In genomic region chr2:10954856-10955818, GRCh38 we compare ENCODE assay signal across 1 cellular context.
TF ChIP-seq lines count a peak whose summit lies in the region.

No MANE protein-coding gene starts in this region.

TF ChIP-seq in IMR-90, 13 proteins besides CTCF, POLR2A, EP300 and RAD21 (continued from another document):
- TF ChIP-seq CHD1 (IDR thresholded peaks at IDR 0.05; ENCODE audit: low read depth, low read length) = no peak
- TF ChIP-seq BHLHE40 (IDR thresholded peaks at IDR 0.05; ENCODE audit: low read depth, low read length) = no peak
- no peak for TF ChIP-seq CEBPB (IDR thresholded peaks at IDR 0.05; ENCODE audit: low read depth, low read length)
- TF ChIP-seq RCOR1 (IDR thresholded peaks at IDR 0.05; ENCODE audit: insufficient replicate concordance, low read length) = no peak
- TF ChIP-seq, protein P1, sequence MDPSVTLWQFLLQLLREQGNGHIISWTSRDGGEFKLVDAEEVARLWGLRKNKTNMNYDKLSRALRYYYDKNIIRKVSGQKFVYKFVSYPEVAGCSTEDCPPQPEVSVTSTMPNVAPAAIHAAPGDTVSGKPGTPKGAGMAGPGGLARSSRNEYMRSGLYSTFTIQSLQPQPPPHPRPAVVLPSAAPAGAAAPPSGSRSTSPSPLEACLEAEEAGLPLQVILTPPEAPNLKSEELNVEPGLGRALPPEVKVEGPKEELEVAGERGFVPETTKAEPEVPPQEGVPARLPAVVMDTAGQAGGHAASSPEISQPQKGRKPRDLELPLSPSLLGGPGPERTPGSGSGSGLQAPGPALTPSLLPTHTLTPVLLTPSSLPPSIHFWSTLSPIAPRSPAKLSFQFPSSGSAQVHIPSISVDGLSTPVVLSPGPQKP (IDR thresholded peaks at IDR 0.05; ENCODE audit: borderline replicate concordance, low read depth, low read length) = no peak
- no peak for TF ChIP-seq SMC3 (IDR thresholded peaks at IDR 0.05; ENCODE audit: low read depth, low read length)
- no peak for TF ChIP-seq NFE2L2 (IDR thresholded peaks at IDR 0.05; ENCODE audit: low read depth, low read length)
- TF ChIP-seq USF2 (IDR thresholded peaks at IDR 0.05; ENCODE audit: low read depth, low read length) = no peak
- no peak for TF ChIP-seq MXI1 (IDR thresholded peaks at IDR 0.05; ENCODE audit: borderline replicate concordance, low read depth, low read length)
- TF ChIP-seq MAFK (IDR thresholded peaks at IDR 0.05; ENCODE audit: low read depth, low read length) = no peak
